ENCODE assay signal across 22 cellular contexts in genomic region chr2:138329591-138329990, GRCh38.
DNase-seq lines count a peak whose midpoint lies in the region; ATAC-seq and TF ChIP-seq lines count a peak whose summit lies in the region.
"Had no signal": no experiment of that assay in that cellular context is flagged by ENCODE, and none has a peak within 500 bp of the region (broad histone marks: within the 10 kb centered on the region; RNA-seq: fewer than 3 reads in every experiment).

No MANE protein-coding gene starts in this region.

- no peak overlapping the region for H2AFZ ChIP-seq in trophoblast cell (ENCODE audit: insufficient read depth, low read length, poor library complexity)
- no peak overlapping the region for H2AFZ ChIP-seq in OCI-LY7 (ENCODE audit: low read length)
- H2AFZ ChIP-seq: PC-9 had no signal

- H3K79me1 ChIP-seq in trophoblast cell (ENCODE audit: low read length), result peaks cover 15% of the 10 kb centered on the region

- H4K8ac ChIP-seq in trophoblast cell (ENCODE audit: low read depth, low read length), result no peak overlapping the region

- H3K9me2 ChIP-seq in OCI-LY7 (ENCODE audit: insufficient read depth, low read length), result no peaks in the 10 kb centered on the region

- H3K4me3 ChIP-seq in trophoblast cell (ENCODE audit: low read depth, low read length) (no peak overlapping the region), OCI-LY7 (ENCODE audit: low read depth, low read length, poor library complexity, severe bottlenecking) (no peak overlapping the region)
- H3K4me3 ChIP-seq: PC-9 had no signal

- H3K4me1 ChIP-seq in trophoblast cell (ENCODE audit: control insufficient read depth in 1 of 2, insufficient read depth in 2 of 2, low read length in 2 of 2) (peaks cover 2 to 5% of the 10 kb centered on the region in 2 experiments), OCI-LY7 (ENCODE audit: insufficient read depth, low read length, poor library complexity, severe bottlenecking) (no peaks in the 10 kb centered on the region)
- H3K4me1 ChIP-seq: BE2C had no signal

- H3K14ac ChIP-seq in trophoblast cell (ENCODE audit: low read length), result no peak overlapping the region

- no peak overlapping the region for H4K91ac ChIP-seq in trophoblast cell (ENCODE audit: low read depth, low read length)

- no peak for TF ChIP-seq CTCF in OCI-LY7 (conservative IDR thresholded peaks at IDR 0.05; ENCODE audit: low read length)

- no peak overlapping the region for H3K4ac ChIP-seq in trophoblast cell (ENCODE audit: low read depth, low read length)

- H2BK5ac ChIP-seq in trophoblast cell (ENCODE audit: low read depth, low read length, poor library complexity), result no peak overlapping the region

- no peak overlapping the region for H3K18ac ChIP-seq in trophoblast cell (ENCODE audit: low read length)

- H2BK120ac ChIP-seq in trophoblast cell (ENCODE audit: insufficient read depth, low read length, poor library complexity), result no peak overlapping the region

- H3K9me3 ChIP-seq in trophoblast cell (ENCODE audit: insufficient read depth, low read depth, low read length), result no peaks in the 10 kb centered on the region
- H3K9me3 ChIP-seq in OCI-LY7 (ENCODE audit: low read length), result no peaks in the 10 kb centered on the region
- H3K9me3 ChIP-seq: BE2C had no signal

- H3K27me3 ChIP-seq in trophoblast cell (ENCODE audit: insufficient read depth, low read length), result no peaks in the 10 kb centered on the region
- H3K27me3 ChIP-seq: BE2C had no signal

- no peak overlapping the region for H2AK5ac ChIP-seq in trophoblast cell (ENCODE audit: low read length)

- H3K9ac ChIP-seq in trophoblast cell (ENCODE audit: low read length), result no peak overlapping the region
- H3K9ac ChIP-seq: KMS-11 had no signal

- POLR2A ChIA-PET in OCI-LY7 (lab: Charles Lee), result interaction anchor here (0.5 to 0.7 kb wide), 3 partner anchors 38 to 292 kb away, joined by 3 to 4 read pairs (median 3); no protein-coding TSS in a partner anchor

- intact Hi-C loops in OCI-LY7 (cut with micrococcal nuclease; ENCODE audit: unreplicated experiment), result no loop called here

- H3K36me3 ChIP-seq in trophoblast cell (ENCODE audit: control insufficient read depth in 1 of 2, insufficient read depth in 2 of 2, low read length in 2 of 2), result no peaks in the 10 kb centered on the region
- no peaks in the 10 kb centered on the region for H3K36me3 ChIP-seq in OCI-LY7 (ENCODE audit: insufficient read depth, low read length)
- H3K36me3 ChIP-seq: BE2C had no signal

- WGBS in trophoblast cell (ENCODE audit: extremely low coverage, insufficient coverage, insufficient read length), result no CpG with 5 or more reads among the region's 1 CpG

- CTCF ChIA-PET in OCI-LY7 (lab: Charles Lee; ENCODE audit: unreplicated experiment), result no interaction called here

- no peak overlapping the region for H4K12ac ChIP-seq in trophoblast cell (ENCODE audit: low read depth, low read length)

- no peak overlapping the region for H3K4me2 ChIP-seq in trophoblast cell (ENCODE audit: low read length)
- H3K4me2 ChIP-seq in OCI-LY7 (ENCODE audit: low read length), result no peak overlapping the region
- H3K4me2 ChIP-seq: KMS-11, PC-9 had no signal

- no peak overlapping the region for H3K23ac ChIP-seq in trophoblast cell (ENCODE audit: low read length)

- no TSS peak for BruUV-seq in OCI-LY7 (replicated peaks; lab: Mats Ljungman, UMichigan)

- H4K20me1 ChIP-seq in OCI-LY7 (ENCODE audit: insufficient read depth, low read length), result no peaks in the 10 kb centered on the region

- ATAC-seq in left lobe of liver (no peak), GM18517 (IDR thresholded peaks at IDR 0.05; ENCODE audit: unreplicated experiment) (no peak)

- no peak overlapping the region for H2BK12ac ChIP-seq in trophoblast cell (ENCODE audit: low read length)

- DNase-seq in NCI-H146 (lab: John Stamatoyannopoulos, UW), result peak; percentile 73
- DNase-seq in NCI-H146 treated with DMSO at 0.1 percent for 48 hours (lab: John Stamatoyannopoulos, UW; ENCODE audit: unreplicated experiment), result no peak
- DNase-seq in NCI-H69 (lab: John Stamatoyannopoulos, UW), result peak; percentile 35
- DNase-seq in left kidney (ENCODE audit: low read depth, low spot score), result peak; percentile 2
- no peak for DNase-seq in trophoblast cell
- DNase-seq in left lobe of liver (ENCODE audit: low spot score), result no peak
- DNase-seq in OCI-LY7 (ENCODE audit: low spot score), result no peak
- DNase-seq: BE2C; Calu3; CD8-positive, alpha-beta memory T cell; DMS153; NCI-H1092 treated with DMSO at 0.1 percent for 48 hours; NCI-H1436; NCI-H526 treated with DMSO at 0.1 percent for 48 hours; NK-92 treated with Interleukin-12 subunit alpha and Interleukin-12 subunit beta, amount 100 ng/mL, for 24 hours; PC-9; RPMI8226; SHP77 had no signal

- peaks cover 2% of the 10 kb centered on the region for H3K79me2 ChIP-seq in trophoblast cell (ENCODE audit: control insufficient read depth, insufficient read depth, low read length, poor library complexity)
- H3K79me2 ChIP-seq in OCI-LY7 (ENCODE audit: insufficient read depth, low read depth, low read length), result no peaks in the 10 kb centered on the region

- H3K27ac ChIP-seq in trophoblast cell (ENCODE audit: low read depth, low read length) (peak overlapping the region; percentile 87), OCI-LY7 (ENCODE audit: low read depth, low read length, poor library complexity, severe bottlenecking) (no peak overlapping the region)
- H3K27ac ChIP-seq: 22Rv1, HL-60, KMS-11, PC-9 had no signal

Comparison
In these comparisons a context has a peak if more than half of its experiments do, and no peak if none do; other contexts are left out.
1. DNase-seq: peak in NCI-H146 (single experiment), NCI-H69 (single experiment) and left kidney (single experiment); none in NCI-H146 treated with DMSO at 0.1 percent for 48 hours (single experiment), trophoblast cell (0 of 2), left lobe of liver (single experiment) and OCI-LY7 (single experiment).